In the genomic region with DNA sequence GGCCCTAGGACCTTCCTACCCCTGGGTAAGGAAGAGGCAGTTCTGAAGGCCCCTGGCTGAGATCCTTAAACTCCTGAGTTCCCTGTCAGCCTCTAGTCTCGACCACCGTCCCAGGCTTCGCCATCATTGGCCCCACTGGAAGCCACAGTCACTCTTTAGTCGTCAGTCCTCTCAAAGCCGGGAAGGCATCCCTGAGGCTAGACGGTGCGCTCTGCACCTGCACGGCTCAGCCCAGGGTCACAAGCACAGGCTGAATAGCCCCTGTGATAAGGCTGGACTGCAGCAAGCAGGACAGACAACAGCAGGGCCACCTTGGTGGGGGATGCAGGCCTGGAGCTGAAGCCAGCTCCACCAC, we compare ENCODE assay signal across 9 cellular contexts. TPM values are rescaled to one million over a fixed set of nuclear protein-coding genes. Genes with fewer than 3 reads are reported as not detected.
DNase-seq lines count a peak whose midpoint lies in the region; ATAC-seq, FAIRE-seq and TF ChIP-seq lines count a peak whose summit lies in the region.
"Had no signal": no experiment of that assay in that cellular context is flagged by ENCODE, and none has a peak within 500 bp of the region (broad histone marks: within the 10 kb centered on the region; RNA-seq: fewer than 3 reads in every experiment).

No MANE protein-coding gene starts in this region.

- WGBS in endodermal cell (ENCODE audit: insufficient coverage in 1 of 2, insufficient read length in 1 of 2), 2 experiments: 91% methylated on average over 7 to 8 of the region's 8 CpGs
- WGBS in urinary bladder: 75% methylated on average over 8 of the region's 8 CpGs

- BruUV-seq in MCF 10A (replicated peaks; lab: Mats Ljungman, UMichigan) (no TSS peak), Caco-2 (replicated peaks; lab: Mats Ljungman, UMichigan) (no TSS peak)

- TF ChIP-seq CTCF in breast epithelium (IDR thresholded peaks at IDR 0.05) (no peak), MCF 10A (IDR thresholded peaks at IDR 0.05; ENCODE audit: unreplicated experiment) (no peak), endodermal cell (conservative IDR thresholded peaks at IDR 0.05) (no peak), nephron (IDR thresholded peaks at IDR 0.05; ENCODE audit: unreplicated experiment in 3 of 3) (no peak), Caco-2 (IDR thresholded peaks at IDR 0.05; ENCODE audit: insufficient read depth in 1 of 2, low read depth in 1 of 2, low read length in 1 of 2, severe bottlenecking in 1 of 2, unreplicated experiment in 1 of 2) (no peak)

- TF ChIP-seq POLR2A in breast epithelium (IDR thresholded peaks at IDR 0.05): no peak

- H3K4me3 Mint-ChIP-seq in MCF 10A (ENCODE audit: unreplicated experiment): no peak overlapping the region
- peak overlapping the region; percentile 53 for H3K4me3 Mint-ChIP-seq in endodermal cell
- peak overlapping the region; percentile 31 to 70 (median 48) for H3K4me3 Mint-ChIP-seq in nephron
- no peak overlapping the region for H3K4me3 Mint-ChIP-seq in Caco-2 (ENCODE audit: unreplicated experiment)

- H3K27ac ChIP-seq in breast epithelium (peak overlapping the region; percentile 96 to 97), endodermal cell (ENCODE audit: low read depth, low read length) (no peak overlapping the region), urinary bladder (ENCODE audit: low read depth) (peak overlapping the region; percentile 87)

- FAIRE-seq in GM19239 (lab: Jason Lieb, UNC): no peak

- intact Hi-C loops in breast epithelium (cut with DNase I; ENCODE audit: low total_unique reads): no loop called here
- intact Hi-C loops in MCF 10A (cut with micrococcal nuclease): loop anchor here (5.0 kb wide), 1 partner anchor 172 kb away; the partner anchor contains the start of gene MAP3K14
- intact Hi-C loops in Caco-2 (cut with micrococcal nuclease; ENCODE audit: unreplicated experiment): loop anchor here (5.0 kb wide), 1 partner anchor 227 kb away; no protein-coding TSS in a partner anchor

- H3K27ac Mint-ChIP-seq in MCF 10A (ENCODE audit: low read depth, unreplicated experiment) (no peak overlapping the region), endodermal cell (peak overlapping the region; percentile 64), nephron (peak overlapping the region; percentile 81 to 100 (median 84)), Caco-2 (ENCODE audit: unreplicated experiment) (no peak overlapping the region)

- CTCF ChIA-PET in MCF 10A (lab: Yijun Ruan, JAX): interaction anchor here (0.6 kb wide), 1 partner anchor 52 kb away, joined by 3 read pairs; no protein-coding TSS in a partner anchor
- CTCF ChIA-PET in Caco-2 (lab: Charles Lee): interaction anchor here (1.6 to 8.2 kb wide), 3 partner anchors 9 to 15 kb away, joined by 6 to 230 read pairs (median 158); partner anchors contain the start of genes ACBD4 and HEXIM2

- H3K4me1 Mint-ChIP-seq in MCF 10A (ENCODE audit: insufficient read depth, unreplicated experiment): peaks cover 14% of the 10 kb centered on the region
- peaks cover 27% of the 10 kb centered on the region for H3K4me1 Mint-ChIP-seq in endodermal cell
- peaks cover 23% of the 10 kb centered on the region for H3K4me1 Mint-ChIP-seq in nephron
- peaks cover 9% of the 10 kb centered on the region for H3K4me1 Mint-ChIP-seq in Caco-2 (ENCODE audit: low read depth, unreplicated experiment)

- H3K9me3 ChIP-seq in breast epithelium (no peaks in the 10 kb centered on the region), endodermal cell (ENCODE audit: control insufficient read depth, low read length) (no peaks in the 10 kb centered on the region), Caco-2 (no peaks in the 10 kb centered on the region)

- H3K4me3 ChIP-seq in breast epithelium (peak overlapping the region; percentile 50 to 75 (median 57)), endodermal cell (ENCODE audit: low read length) (no peak overlapping the region), urinary bladder (ENCODE audit: low read depth, low read length) (no peak overlapping the region), Caco-2 (ENCODE audit: low read depth, low read length) (no peak overlapping the region)

- H3K27me3 Mint-ChIP-seq in MCF 10A (ENCODE audit: insufficient read depth, unreplicated experiment) (no peaks in the 10 kb centered on the region), endodermal cell (ENCODE audit: insufficient read depth) (no peaks in the 10 kb centered on the region), nephron (ENCODE audit: low read depth) (no peaks in the 10 kb centered on the region), Caco-2 (ENCODE audit: insufficient read depth, unreplicated experiment) (peaks cover 4% of the 10 kb centered on the region)

- H3K36me3 ChIP-seq in breast epithelium (no peaks in the 10 kb centered on the region), endodermal cell (ENCODE audit: control insufficient read depth, insufficient read depth, low read length) (no peaks in the 10 kb centered on the region), urinary bladder (ENCODE audit: insufficient read depth) (no peaks in the 10 kb centered on the region), Caco-2 (ENCODE audit: control insufficient read depth, insufficient read depth, low read length) (no peaks in the 10 kb centered on the region)

- DNase-seq in breast epithelium (ENCODE audit: low spot score in 2 of 2) (no peak), MCF 10A (ENCODE audit: unreplicated experiment) (no peak), endodermal cell (peak; percentile 73), Caco-2 (no peak), GM19239 (ENCODE audit: insufficient read length, low spot score) (no peak)
- DNase-seq: RPMI8226 had no signal

- POLR2A ChIA-PET in MCF 10A (lab: Yijun Ruan, JAX): interaction anchor here (1.7 to 12.7 kb wide), 2 partner anchors 22 to 52 kb away, joined by 8 to 1083 read pairs; partner anchors contain the start of gene HEXIM2
- POLR2A ChIA-PET in Caco-2 (lab: Charles Lee): interaction anchor here (0.5 to 0.6 kb wide), 2 partner anchors 32 to 42 kb away, joined by 5 to 7 read pairs; no protein-coding TSS in a partner anchor

- ATAC-seq in HG02840 (IDR thresholded peaks at IDR 0.05; ENCODE audit: low FRiP score, unreplicated experiment): no peak

- H3K9me3 Mint-ChIP-seq in MCF 10A (ENCODE audit: unreplicated experiment): no peaks in the 10 kb centered on the region
- no peaks in the 10 kb centered on the region for H3K9me3 Mint-ChIP-seq in endodermal cell
- no peaks in the 10 kb centered on the region for H3K9me3 Mint-ChIP-seq in nephron
- no peaks in the 10 kb centered on the region for H3K9me3 Mint-ChIP-seq in Caco-2 (ENCODE audit: unreplicated experiment)

- H3K9ac ChIP-seq in endodermal cell (ENCODE audit: extremely low read depth, low read length, poor library complexity, severe bottlenecking): no peak overlapping the region

- H3K36me3 Mint-ChIP-seq in MCF 10A (ENCODE audit: insufficient read depth, unreplicated experiment) (peaks cover 35% of the 10 kb centered on the region), endodermal cell (ENCODE audit: low read depth) (peaks cover 7% of the 10 kb centered on the region), nephron (ENCODE audit: low read depth) (peaks cover 3% of the 10 kb centered on the region), Caco-2 (ENCODE audit: insufficient read depth, unreplicated experiment) (peaks cover 52% of the 10 kb centered on the region)

- no peaks in the 10 kb centered on the region for H3K27me3 ChIP-seq in breast epithelium
- no peaks in the 10 kb centered on the region for H3K27me3 ChIP-seq in endodermal cell (ENCODE audit: control insufficient read depth, insufficient read depth, low read length, poor library complexity, severe bottlenecking)
- no peaks in the 10 kb centered on the region for H3K27me3 ChIP-seq in Caco-2 (replicated peaks; ENCODE audit: control insufficient read depth, insufficient read depth, low read length)

- H3K4me1 ChIP-seq in breast epithelium (peaks cover 6 to 9% of the 10 kb centered on the region in 2 donors), endodermal cell (ENCODE audit: control insufficient read depth, insufficient read depth, low read length) (peaks cover 14% of the 10 kb centered on the region), urinary bladder (ENCODE audit: insufficient read depth) (peaks cover 1% of the 10 kb centered on the region), Caco-2 (peaks cover 11% of the 10 kb centered on the region)

RNA-seq across cellular contexts. Expression of gene HEXIM1, which starts 3.3 kb away (rescaled TPM):
- total RNA-seq in breast epithelium (10 to 100 TPM; 21.3 to 35.6 (median 33.4) TPM), MCF 10A (2022) (22.5 and 26.7 TPM in 2 replicates), endodermal cell (10 to 100 TPM; 37.0 to 39.2 TPM), urinary bladder (19.2 TPM), Caco-2 (2022) (71.0 and 78.0 TPM in 2 replicates)
- polyA plus RNA-seq in endodermal cell (2013, experiment 1 of 2): 20.1 TPM
- polyA plus RNA-seq in endodermal cell (2013, experiment 2 of 2): 19.4 TPM
- 22.0 TPM for polyA plus RNA-seq in urinary bladder

RNA-seq across cellular contexts. Expression of gene ACBD4, which starts 9.5 kb away (rescaled TPM):
- 10 to 100 TPM; 13.8 to 28.8 (median 15.7) TPM for total RNA-seq in breast epithelium
- total RNA-seq in MCF 10A (2022): 7.2 and 7.8 TPM in 2 replicates
- 10 to 100 TPM; 17.4 to 19.5 TPM for total RNA-seq in endodermal cell
- 6.8 TPM for polyA plus RNA-seq in endodermal cell (2013, experiment 1 of 2)
- polyA plus RNA-seq in endodermal cell (2013, experiment 2 of 2): 6.0 TPM
- 4.5 TPM for total RNA-seq in urinary bladder
- 18.2 TPM for polyA plus RNA-seq in urinary bladder
- total RNA-seq in Caco-2 (2022): 21.2 and 21.6 TPM in 2 replicates

RNA-seq across cellular contexts. Expression of gene PLCD3, which starts 12.7 kb away (rescaled TPM):
- total RNA-seq in breast epithelium (10 to 100 TPM; 30.8 to 62.2 (median 41.1) TPM), MCF 10A (2022) (54.5 and 69.7 TPM in 2 replicates), endodermal cell (10 to 100 TPM; 34.8 to 42.9 TPM), urinary bladder (18.1 TPM), Caco-2 (2022) (74.3 and 88.5 TPM in 2 replicates)
- polyA plus RNA-seq in endodermal cell (2013, experiment 1 of 2): 16.1 TPM
- polyA plus RNA-seq in endodermal cell (2013, experiment 2 of 2): 20.9 TPM
- polyA plus RNA-seq in urinary bladder: 84.1 TPM

RNA-seq across cellular contexts. Expression of gene HEXIM2, which starts 16.7 kb away (rescaled TPM):
- total RNA-seq in breast epithelium (10 to 100 TPM in 2 of 3 donors, 1 to 10 TPM in 1; 6.6 to 13.3 (median 13.2) TPM), MCF 10A (2022) (5.1 and 7.7 TPM in 2 replicates), endodermal cell (10 to 100 TPM; 12.9 to 13.1 TPM), urinary bladder (2.0 TPM), Caco-2 (2022) (12.7 and 13.6 TPM in 2 replicates)
- polyA plus RNA-seq in endodermal cell (2013, experiment 1 of 2): 8.6 TPM
- 7.7 TPM for polyA plus RNA-seq in endodermal cell (2013, experiment 2 of 2)
- polyA plus RNA-seq in urinary bladder: 7.9 TPM

Comparison
In these comparisons a context has a peak if more than half of its experiments do, and no peak if none do; other contexts are left out.
1. H3K4me3 ChIP-seq: peak in breast epithelium (3 of 3); none in endodermal cell (single experiment), urinary bladder (single experiment) and Caco-2 (single experiment).
2. H3K27ac Mint-ChIP-seq: peak in endodermal cell (single experiment) and nephron (3 of 3); none in MCF 10A (single experiment) and Caco-2 (single experiment).
3. H3K4me3 Mint-ChIP-seq: peak in endodermal cell (single experiment) and nephron (3 of 3); none in MCF 10A (single experiment) and Caco-2 (single experiment).